Comparison of ENCODE assay signal across 1 cellular context in the genomic region with DNA sequence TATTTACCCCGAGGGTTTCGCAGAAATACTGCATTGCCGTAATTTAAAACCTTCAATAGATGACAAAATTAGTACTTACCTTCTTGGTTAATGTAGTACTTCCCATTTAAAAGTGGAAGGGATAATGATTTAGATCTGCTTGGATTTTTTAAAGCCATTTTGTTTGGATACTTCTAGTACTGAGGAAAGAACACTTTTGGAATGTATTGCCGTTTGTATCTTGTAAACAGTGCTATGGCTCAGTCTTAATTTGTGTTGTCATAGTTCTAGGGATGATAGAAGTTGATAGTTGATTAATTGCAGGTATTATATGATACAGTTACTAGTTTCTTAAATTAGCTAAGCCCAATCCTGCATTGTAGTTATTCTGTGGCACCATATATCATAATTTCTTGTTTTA.
TF ChIP-seq lines count a peak whose summit lies in the region.

No MANE protein-coding gene starts in this region.

TF ChIP-seq in H1, 55 proteins besides CTCF, POLR2A, EP300 and RAD21 (continued from another document):
- TF ChIP-seq JUND (IDR thresholded peaks at IDR 0.05; ENCODE audit: low read length) = no peak
- TF ChIP-seq CHD1 (IDR thresholded peaks at IDR 0.05; ENCODE audit: low read depth, low read length) = no peak
